ENCODE assay signal across 9 cellular contexts in genomic region chr2:218858671-218859555, GRCh38.
DNase-seq lines count a peak whose midpoint lies in the region; ATAC-seq and TF ChIP-seq lines count a peak whose summit lies in the region.
"Had no signal": no experiment of that assay in that cellular context is flagged by ENCODE, and none has a peak within 500 bp of the region (broad histone marks: within the 10 kb centered on the region; RNA-seq: fewer than 3 reads in every experiment).

No MANE protein-coding gene starts in this region.

- TF ChIP-seq CTCF in WERI-Rb-1 (IDR thresholded peaks at IDR 0.05; ENCODE audit: low read depth, low read length), result no peak

- no peaks in the 10 kb centered on the region for H3K36me3 Mint-ChIP-seq in T-helper 2 cell treated with Interferon-gamma antibody and Interleukin-4, amounts not matched to agents 5 μg/mL and 100 μg/mL, for 36 hours (ENCODE audit: low read depth)
- no peaks in the 10 kb centered on the region for H3K36me3 Mint-ChIP-seq in stimulated activated memory B cell treated with anti-CD40 and anti-IgM and Interleukin-4, amounts not matched to agents 10 μg/mL and 1 μg/mL and 100 μg/mL, for 72 hours

- H3K27ac ChIP-seq in WERI-Rb-1, result no peak overlapping the region

- no peaks in the 10 kb centered on the region for H3K36me3 ChIP-seq in WERI-Rb-1

- H3K27ac Mint-ChIP-seq in T-helper 2 cell treated with Interferon-gamma antibody and Interleukin-4, amounts not matched to agents 5 μg/mL and 100 μg/mL, for 36 hours, result no peak overlapping the region
- no peak overlapping the region for H3K27ac Mint-ChIP-seq in stimulated activated memory B cell treated with anti-CD40 and anti-IgM and Interleukin-4, amounts not matched to agents 10 μg/mL and 1 μg/mL and 100 μg/mL, for 72 hours

- H3K4me3 ChIP-seq in WERI-Rb-1 (ENCODE audit: low read depth, low read length), result peak overlapping the region; percentile 41
- H3K4me3 ChIP-seq in iPS-18c (ENCODE audit: insufficient read depth, low read depth, low read length), result peak overlapping the region; percentile 44; the same call in 1 of the 2 replicates

- peaks cover 18% of the 10 kb centered on the region for H3K27me3 ChIP-seq in WERI-Rb-1 (ENCODE audit: insufficient read depth, low read depth, severe bottlenecking)

- peaks cover 6% of the 10 kb centered on the region for H3K4me1 Mint-ChIP-seq in T-helper 2 cell treated with Interferon-gamma antibody and Interleukin-4, amounts not matched to agents 5 μg/mL and 100 μg/mL, for 36 hours (ENCODE audit: low read depth)
- peaks cover 25% of the 10 kb centered on the region for H3K4me1 Mint-ChIP-seq in stimulated activated memory B cell treated with anti-CD40 and anti-IgM and Interleukin-4, amounts not matched to agents 10 μg/mL and 1 μg/mL and 100 μg/mL, for 72 hours

- no peaks in the 10 kb centered on the region for H3K9me3 Mint-ChIP-seq in T-helper 2 cell treated with Interferon-gamma antibody and Interleukin-4, amounts not matched to agents 5 μg/mL and 100 μg/mL, for 36 hours
- H3K9me3 Mint-ChIP-seq in stimulated activated memory B cell treated with anti-CD40 and anti-IgM and Interleukin-4, amounts not matched to agents 10 μg/mL and 1 μg/mL and 100 μg/mL, for 72 hours, result no peaks in the 10 kb centered on the region

- ATAC-seq in stimulated activated memory B cell treated with anti-CD40 and anti-IgM and Interleukin-4, amounts not matched to agents 10 μg/mL and 1 μg/mL and 100 μg/mL, for 72 hours, result peak; percentile 10
- ATAC-seq in GM18867 (IDR thresholded peaks at IDR 0.05; ENCODE audit: unreplicated experiment), result no peak

- H3K9me3 ChIP-seq in WERI-Rb-1 (ENCODE audit: severe bottlenecking), result no peaks in the 10 kb centered on the region
- peaks cover 3% of the 10 kb centered on the region for H3K9me3 ChIP-seq in iPS-18c (ENCODE audit: control insufficient read depth, insufficient read depth, low read length)

- H3K27me3 Mint-ChIP-seq in T-helper 2 cell treated with Interferon-gamma antibody and Interleukin-4, amounts not matched to agents 5 μg/mL and 100 μg/mL, for 36 hours (ENCODE audit: low read depth), result peaks cover 86% of the 10 kb centered on the region
- peaks cover 99% of the 10 kb centered on the region for H3K27me3 Mint-ChIP-seq in stimulated activated memory B cell treated with anti-CD40 and anti-IgM and Interleukin-4, amounts not matched to agents 10 μg/mL and 1 μg/mL and 100 μg/mL, for 72 hours

- DNase-seq in T-helper 2 cell treated with Interferon-gamma antibody and Interleukin-4, amounts not matched to agents 5 μg/mL and 100 μg/mL, for 36 hours (ENCODE audit: low spot score), result no peak
- DNase-seq in T-helper 2 cell (no peak), WERI-Rb-1 (no peak), DMS53 (lab: John Stamatoyannopoulos, UW) (no peak), midbrain (lab: John Stamatoyannopoulos, UW) (no peak)
- DNase-seq: NCI-H1694 had no signal

- H3K4me3 Mint-ChIP-seq in T-helper 2 cell treated with Interferon-gamma antibody and Interleukin-4, amounts not matched to agents 5 μg/mL and 100 μg/mL, for 36 hours, result peak overlapping the region; percentile 22
- peak overlapping the region; percentile 61 for H3K4me3 Mint-ChIP-seq in stimulated activated memory B cell treated with anti-CD40 and anti-IgM and Interleukin-4, amounts not matched to agents 10 μg/mL and 1 μg/mL and 100 μg/mL, for 72 hours
